In genomic region chr6:148423133-148423532, GRCh38 we compare ENCODE assay signal across 15 cellular contexts.
"Had no signal": no experiment of that assay in that cellular context is flagged by ENCODE, and none has a peak within 500 bp of the region (broad histone marks: within the 10 kb centered on the region; RNA-seq: fewer than 3 reads in every experiment).

No MANE protein-coding gene starts in this region.

- H3K4me1 ChIP-seq: testis had no signal

- H3K36me3 ChIP-seq: brain microvascular endothelial cell had no signal

- ATAC-seq: left colon; natural killer cell treated with Interleukin-12 subunit alpha and Interleukin-12 subunit beta and Interleukin-15 and Interleukin-18, amount 100 ng/mL, for 72 hours; sciatic nerve; stimulated activated naive CD8-positive, alpha-beta T cell treated with anti-CD3 and anti-CD28 coated beads, Interleukin-15, Interleukin-2, amounts not matched to agents 100 U/mL and 50 U/mL, for 24 hours; T-helper 17 cell had no signal

- FAIRE-seq: urothelium cell line had no signal

- H3K9me3 ChIP-seq: testis had no signal

- H3K27ac ChIP-seq: brain microvascular endothelial cell had no signal

- H3K27me3 ChIP-seq: brain microvascular endothelial cell, testis had no signal

- H3K4me3 ChIP-seq: testis had no signal

- DNase-seq: activated CD4-positive, alpha-beta T cell treated with anti-CD3 and anti-CD28 coated beads, Interleukin-2, amount 50 U/mL, for 4 hours; activated CD4-positive, CD25-positive, alpha-beta regulatory T cell treated with anti-CD3 and anti-CD28 coated beads, Interleukin-2, amount 50 U/mL, for 72 hours; activated effector memory CD4-positive, alpha-beta T cell treated with Interleukin-2 at 50 U/mL for 16 hours; activated T-cell treated with anti-CD3 and anti-CD28 coated beads, Interleukin-2, amount 50 U/mL, for 1 hour; amniotic stem cell; brain microvascular endothelial cell; head of caudate nucleus; left colon; stimulated activated CD4-positive, alpha-beta T cell treated with anti-CD3 and anti-CD28 coated beads, Interleukin-2, amount 100 ng/mL, for 48 hours; stimulated activated naive CD8-positive, alpha-beta T cell treated with anti-CD3 and anti-CD28 coated beads, Interleukin-15, Interleukin-2, amounts not matched to agents 100 U/mL and 50 U/mL, for 24 hours; T-helper 17 cell; testis had no signal
